In genomic region chr1:77447669-77448068, GRCh38 we compare ENCODE assay signal across 15 cellular contexts.
DNase-seq lines count a peak whose midpoint lies in the region; ATAC-seq and TF ChIP-seq lines count a peak whose summit lies in the region.
"Had no signal": no experiment of that assay in that cellular context is flagged by ENCODE, and none has a peak within 500 bp of the region (broad histone marks: within the 10 kb centered on the region; RNA-seq: fewer than 3 reads in every experiment).

No MANE protein-coding gene starts in this region.

- TF ChIP-seq CTCF in 22Rv1 (IDR thresholded peaks at IDR 0.05), result no peak

- ATAC-seq in left colon (peak; percentile 95), GM18868 (IDR thresholded peaks at IDR 0.05; ENCODE audit: unreplicated experiment) (no peak)

- peak; percentile 32 for DNase-seq in HT-29 (ENCODE audit: low spot score)
- DNase-seq in NCI-H69 (lab: John Stamatoyannopoulos, UW), result peak; percentile 81
- no peak for DNase-seq in left colon
- no peak for DNase-seq in NCI-H345 treated with DMSO at 0.1 percent for 48 hours (lab: John Stamatoyannopoulos, UW; ENCODE audit: unreplicated experiment)
- no peak for DNase-seq in NOMO-1 treated with dmso at 0.1 percent for 144 hours (lab: John Stamatoyannopoulos, UW; ENCODE audit: unreplicated experiment)
- DNase-seq in RPMI8226, result no peak
- DNase-seq: COR-L47, H7, NCI-H2029 treated with DMSO at 0.1 percent for 48 hours, NCI-H510A, T-helper 1 cell had no signal

- intact Hi-C loops in left colon (cut with DNase I, micrococcal nuclease), result no loop called here

- peak overlapping the region; percentile 69 for H3K27ac ChIP-seq in 22Rv1
- H3K27ac ChIP-seq: RWPE1, SK-N-MC had no signal

Comparison
In these comparisons a context has a peak if more than half of its experiments do, and no peak if none do; other contexts are left out.
1. DNase-seq: peak in HT-29 (single experiment) and NCI-H69 (single experiment); none in left colon (0 of 2), NCI-H345 treated with DMSO at 0.1 percent for 48 hours (single experiment), NOMO-1 treated with dmso at 0.1 percent for 144 hours (single experiment) and RPMI8226 (single experiment).